Comparison of ENCODE assay signal across 26 cellular contexts in the genomic region with DNA sequence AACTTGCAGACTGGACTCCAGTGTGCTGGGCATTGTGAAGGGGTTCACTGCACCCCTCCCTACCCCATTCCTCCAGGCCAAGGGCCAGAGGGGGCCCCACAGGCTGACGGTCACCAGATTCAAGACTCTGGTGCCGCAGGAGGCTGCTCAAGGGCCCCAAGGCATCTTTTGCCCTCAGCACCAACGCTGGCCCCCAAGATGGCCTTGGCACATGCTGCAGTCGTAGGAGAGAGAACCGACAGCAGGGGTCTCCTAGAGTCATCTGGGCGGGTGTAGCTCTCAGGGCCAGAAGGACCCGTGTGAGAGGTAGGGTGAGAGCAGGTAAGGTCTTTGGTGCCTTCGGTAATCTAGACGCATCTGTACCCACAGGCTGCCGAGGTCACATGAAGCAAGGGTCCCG.
"Had no signal": no experiment of that assay in that cellular context is flagged by ENCODE, and none has a peak within 500 bp of the region (broad histone marks: within the 10 kb centered on the region; RNA-seq: fewer than 3 reads in every experiment).

No MANE protein-coding gene starts in this region.

- H3K27ac ChIP-seq: colonic mucosa, dorsolateral prefrontal cortex, esophagus muscularis mucosa, hepatocyte, left lung, neural progenitor cell, upper lobe of left lung had no signal

- H3K27me3 Mint-ChIP-seq: activated CD4-positive, alpha-beta T cell treated with anti-CD3 and anti-CD28 coated beads for 36 hours had no signal

- H3K4me1 Mint-ChIP-seq: activated B cell treated with CpG ODN at 0.5 μM for 24 hours; activated CD4-positive, alpha-beta T cell treated with anti-CD3 and anti-CD28 coated beads for 36 hours; central memory CD8-positive, alpha-beta T cell; immature natural killer cell; mesothelial cell of epicardium; naive thymus-derived CD8-positive, alpha-beta T cell had no signal

- H3K4me3 ChIP-seq: colonic mucosa, dorsolateral prefrontal cortex, esophagus muscularis mucosa, hepatocyte, left lung, neural progenitor cell, upper lobe of left lung had no signal

- H3K4me3 Mint-ChIP-seq: activated B cell treated with CpG ODN at 0.5 μM for 24 hours; activated CD4-positive, alpha-beta T cell treated with anti-CD3 and anti-CD28 coated beads for 36 hours; activated T-cell treated with anti-CD3 and anti-CD28 coated beads, Interleukin-2, amount 50 U/mL, for 72 hours; central memory CD8-positive, alpha-beta T cell; effector memory CD8-positive, alpha-beta T cell; immature natural killer cell; mesothelial cell of epicardium; naive thymus-derived CD8-positive, alpha-beta T cell; neural progenitor cell had no signal

- H3K4me1 ChIP-seq: colonic mucosa, esophagus muscularis mucosa, left lung, neural progenitor cell, upper lobe of left lung had no signal

- FAIRE-seq: astrocyte, frontal cortex, TTC549 had no signal

- H3K36me3 Mint-ChIP-seq: activated naive CD4-positive, alpha-beta T cell treated with anti-CD3 and anti-CD28 coated beads, Interleukin-2, amount 50 U/mL, for 72 hours; immature natural killer cell; mesothelial cell of epicardium; naive thymus-derived CD8-positive, alpha-beta T cell; neural progenitor cell had no signal

- H3K27ac Mint-ChIP-seq: activated B cell treated with CpG ODN at 0.5 μM for 24 hours; activated CD4-positive, alpha-beta T cell treated with anti-CD3 and anti-CD28 coated beads for 36 hours; activated naive CD4-positive, alpha-beta T cell treated with anti-CD3 and anti-CD28 coated beads, Interleukin-2, amount 50 U/mL, for 72 hours; activated T-cell treated with anti-CD3 and anti-CD28 coated beads, Interleukin-2, amount 50 U/mL, for 72 hours; effector memory CD8-positive, alpha-beta T cell; mesothelial cell of epicardium; naive thymus-derived CD8-positive, alpha-beta T cell; neural progenitor cell; progenitor cell of endocrine pancreas had no signal

- DNase-seq: activated B cell treated with CpG ODN at 0.5 μM for 24 hours; activated CD4-positive, alpha-beta T cell treated with anti-CD3 and anti-CD28 coated beads for 36 hours; activated CD4-positive, alpha-beta T cell treated with anti-CD3 and anti-CD28 coated beads, Interleukin-2, amount 50 U/mL, for 48 hours; activated T-cell treated with anti-CD3 and anti-CD28 coated beads, Interleukin-2, amount 50 U/mL, for 72 hours; colonic mucosa; effector memory CD8-positive, alpha-beta T cell; glutamatergic neuron; immature natural killer cell; kidney glomerular epithelial cell; left lung; naive thymus-derived CD8-positive, alpha-beta T cell; stimulated activated CD4-positive, alpha-beta T cell treated with anti-CD3 and anti-CD28 coated beads, Interleukin-4, amount 100 ng/mL, for 4 hours; stimulated activated naive CD8-positive, alpha-beta T cell treated with anti-CD3 and anti-CD28 coated beads, Interleukin-15, Interleukin-2, amounts not matched to agents 100 U/mL and 50 U/mL, for 24 hours; T-helper 1 cell had no signal

- H3K36me3 ChIP-seq: colonic mucosa, esophagus muscularis mucosa, left lung, neural progenitor cell, upper lobe of left lung had no signal

- ATAC-seq: activated CD4-positive, alpha-beta T cell treated with anti-CD3 and anti-CD28 coated beads for 36 hours; activated naive CD4-positive, alpha-beta T cell treated with anti-CD3 and anti-CD28 coated beads, Interleukin-2, amount 50 U/mL, for 72 hours; activated T-cell treated with anti-CD3 and anti-CD28 coated beads, Interleukin-2, amount 50 U/mL, for 72 hours; effector memory CD8-positive, alpha-beta T cell; left lung; naive thymus-derived CD8-positive, alpha-beta T cell; stimulated activated naive CD8-positive, alpha-beta T cell treated with anti-CD3 and anti-CD28 coated beads, Interleukin-15, Interleukin-2, amounts not matched to agents 100 U/mL and 50 U/mL, for 24 hours had no signal

- H3K9me3 Mint-ChIP-seq: activated B cell treated with CpG ODN at 0.5 μM for 24 hours; activated naive CD4-positive, alpha-beta T cell treated with anti-CD3 and anti-CD28 coated beads, Interleukin-2, amount 50 U/mL, for 72 hours; activated T-cell treated with anti-CD3 and anti-CD28 coated beads, Interleukin-2, amount 50 U/mL, for 72 hours; central memory CD8-positive, alpha-beta T cell; effector memory CD8-positive, alpha-beta T cell; immature natural killer cell; mesothelial cell of epicardium; naive thymus-derived CD8-positive, alpha-beta T cell; neural progenitor cell had no signal

- H3K9me3 ChIP-seq: colonic mucosa, esophagus muscularis mucosa, left lung, upper lobe of left lung had no signal

- H3K27me3 ChIP-seq: colonic mucosa, dorsolateral prefrontal cortex, esophagus muscularis mucosa, hepatocyte, left lung, neural progenitor cell, upper lobe of left lung had no signal
